Comparison of ENCODE assay signal across 8 cellular contexts in genomic region chrX:48468247-48468671, GRCh38. TPM values are rescaled to one million over a fixed set of nuclear protein-coding genes. Genes with fewer than 3 reads are reported as not detected.
A peak's percentile ranks its signal among the peaks of the same experiment; 100 is the strongest.
DNase-seq lines count a peak whose midpoint lies in the region; ATAC-seq and TF ChIP-seq lines count a peak whose summit lies in the region.

No MANE protein-coding gene starts in this region.

- H3K9me3 ChIP-seq in smooth muscle cell (replicated peaks; ENCODE audit: low read depth): no peaks in the 10 kb centered on the region

- DNase-seq in H7 (peak; percentile 58), epithelial cell of prostate (ENCODE audit: low read depth, low spot score) (no peak), smooth muscle cell (lab: John Stamatoyannopoulos, UW; ENCODE audit: unreplicated experiment) (no peak), NCI-H2081 treated with DMSO at 0.1 percent for 48 hours (lab: John Stamatoyannopoulos, UW) (no peak)
- no peak for DNase-seq in effector CD4-positive, alpha-beta T cell

- WGBS in smooth muscle cell (ENCODE audit: low lambda C conversion rate): 64% methylated on average over 5 of the region's 18 CpGs

- H4K20me1 ChIP-seq in smooth muscle cell (ENCODE audit: low read depth): no peaks in the 10 kb centered on the region

- TF ChIP-seq CTCF in smooth muscle cell (IDR thresholded peaks at IDR 0.05; ENCODE audit: borderline replicate concordance, insufficient read depth, poor library complexity, severe bottlenecking): no peak

- H3K4me3 ChIP-seq in ACC112 (ENCODE audit: low read depth, low read length) (peak overlapping the region; percentile 87), H7 (ENCODE audit: insufficient read depth, low read depth, low read length) (peak overlapping the region; percentile 59), smooth muscle cell (peak overlapping the region; percentile 33)

- H3K27me3 ChIP-seq in ACC112 (ENCODE audit: insufficient read depth, low read length) (no peaks in the 10 kb centered on the region), H7 (ENCODE audit: control insufficient read depth, insufficient read depth, low read length) (no peaks in the 10 kb centered on the region), smooth muscle cell (ENCODE audit: low read depth) (no peaks in the 10 kb centered on the region)

- H3K27ac ChIP-seq in ACC112 (ENCODE audit: low read depth, low read length): peak overlapping the region; percentile 6; the same call in 1 of the 2 replicates
- H3K27ac ChIP-seq in epithelial cell of prostate: peak overlapping the region; percentile 32
- H3K27ac ChIP-seq in smooth muscle cell (ENCODE audit: low read depth): no peak overlapping the region

- peak overlapping the region; percentile 12 for H2AFZ ChIP-seq in ACC112 (ENCODE audit: low read length, unreplicated experiment)
- no peak overlapping the region for H2AFZ ChIP-seq in smooth muscle cell (ENCODE audit: low read depth)

- H3K4me2 ChIP-seq in smooth muscle cell: peak overlapping the region; percentile 84

- no peaks in the 10 kb centered on the region for H3F3A ChIP-seq in smooth muscle cell (ENCODE audit: low read depth)

- ATAC-seq in activated CD4-positive, CD25-positive, alpha-beta regulatory T cell treated with anti-CD3 and anti-CD28 coated beads, Interleukin-2, amount 50 U/mL, for 24 hours: peak; percentile 62 to 77
- ATAC-seq in GM18870 (IDR thresholded peaks at IDR 0.05; ENCODE audit: unreplicated experiment): no peak

- no peak overlapping the region for H3K9ac ChIP-seq in smooth muscle cell (ENCODE audit: low read depth)

- H3K36me3 ChIP-seq in ACC112 (ENCODE audit: insufficient read depth, low read length) (no peaks in the 10 kb centered on the region), H7 (replicated peaks; ENCODE audit: control insufficient read depth, insufficient read depth, low read length) (peaks cover 1% of the 10 kb centered on the region; the same call in 1 of the 2 replicates), smooth muscle cell (ENCODE audit: low read depth) (no peaks in the 10 kb centered on the region)

- H3K4me1 ChIP-seq in ACC112 (ENCODE audit: control insufficient read depth, insufficient read depth, low read length, unreplicated experiment): peaks cover 16% of the 10 kb centered on the region
- no peaks in the 10 kb centered on the region for H3K4me1 ChIP-seq in smooth muscle cell (ENCODE audit: low read depth)

- H3K79me2 ChIP-seq in ACC112 (ENCODE audit: control insufficient read depth, insufficient read depth, low read length, unreplicated experiment) (peaks cover 33% of the 10 kb centered on the region), smooth muscle cell (ENCODE audit: low read depth) (no peaks in the 10 kb centered on the region)

RNA-seq across cellular contexts. Expression of gene SLC38A5, which starts 1.8 kb away (rescaled TPM):
- total RNA-seq in H7 (2014; rRNA removed; shearing (Covaris generic)): 44.0 and 65.0 TPM in 2 replicates
- 69.4 and 79.0 TPM in 2 replicates for total RNA-seq in smooth muscle cell
- 68.7 and 88.7 TPM in 2 replicates for polyA plus RNA-seq in smooth muscle cell

RNA-seq across cellular contexts. Expression of gene FTSJ1, which starts 7.7 kb away (rescaled TPM):
- 72.2 and 85.5 TPM in 2 replicates for total RNA-seq in H7 (2014; rRNA removed; shearing (Covaris generic))
- 60.6 and 78.9 TPM in 2 replicates for total RNA-seq in smooth muscle cell
- 80.8 and 82.4 TPM in 2 replicates for polyA plus RNA-seq in smooth muscle cell

RNA-seq across cellular contexts. Expression of gene PORCN, which starts 40.5 kb away (rescaled TPM):
- 22.8 and 23.8 TPM in 2 replicates for total RNA-seq in H7 (2014; rRNA removed; shearing (Covaris generic))
- 25.1 and 25.5 TPM in 2 replicates for total RNA-seq in smooth muscle cell
- 14.8 and 23.2 TPM in 2 replicates for polyA plus RNA-seq in smooth muscle cell

RNA-seq across cellular contexts. Expression of gene EBP, which starts 53.3 kb away (rescaled TPM):
- total RNA-seq in H7 (2014; rRNA removed; shearing (Covaris generic)): 158 and 159 TPM in 2 replicates
- 49.1 and 63.0 TPM in 2 replicates for total RNA-seq in smooth muscle cell
- 85.5 and 99.8 TPM in 2 replicates for polyA plus RNA-seq in smooth muscle cell

RNA-seq across cellular contexts. Expression of gene SSX4B, which starts 56.5 kb away (rescaled TPM):
- total RNA-seq in H7 (2014; rRNA removed; shearing (Covaris generic)): 0.26 TPM in 1 of 2 replicates, not detected in the other
- total RNA-seq in smooth muscle cell: not detected in 2 replicates
- polyA plus RNA-seq in smooth muscle cell: not detected in 2 replicates

Comparison
In these comparisons a context has a peak if more than half of its experiments do, and no peak if none do; other contexts are left out.
1. H3K4me3 ChIP-seq: peak in every context shown above with its lines; median percentile 87 in ACC112; 59 in H7; 33 in smooth muscle cell.